9 cellular contexts compared by ENCODE assay signal in genomic region chr7:115040526-115040925, GRCh38.
"Had no signal": no experiment of that assay in that cellular context is flagged by ENCODE, and none has a peak within 500 bp of the region (broad histone marks: within the 10 kb centered on the region; RNA-seq: fewer than 3 reads in every experiment).

No MANE protein-coding gene starts in this region.

- H3K4me1 Mint-ChIP-seq: H9 had no signal

- H3K27ac Mint-ChIP-seq: H9, IgD-negative memory B cell had no signal

- H3K4me3 Mint-ChIP-seq: H9, IgD-negative memory B cell had no signal

- H3K4me3 ChIP-seq: GM23248 had no signal

- H3K27ac ChIP-seq: GM23248, HL-60, KMS-11 had no signal

- H3K27me3 Mint-ChIP-seq: IgD-negative memory B cell had no signal

- H3K9me3 Mint-ChIP-seq: H9 had no signal

- ATAC-seq: HepG2 had no signal

- DNase-seq: GM23248, GOT3, H9, HCEC 1CT, KBM-7 had no signal
